ENCODE assay signal across 1 cellular context in the genomic region with DNA sequence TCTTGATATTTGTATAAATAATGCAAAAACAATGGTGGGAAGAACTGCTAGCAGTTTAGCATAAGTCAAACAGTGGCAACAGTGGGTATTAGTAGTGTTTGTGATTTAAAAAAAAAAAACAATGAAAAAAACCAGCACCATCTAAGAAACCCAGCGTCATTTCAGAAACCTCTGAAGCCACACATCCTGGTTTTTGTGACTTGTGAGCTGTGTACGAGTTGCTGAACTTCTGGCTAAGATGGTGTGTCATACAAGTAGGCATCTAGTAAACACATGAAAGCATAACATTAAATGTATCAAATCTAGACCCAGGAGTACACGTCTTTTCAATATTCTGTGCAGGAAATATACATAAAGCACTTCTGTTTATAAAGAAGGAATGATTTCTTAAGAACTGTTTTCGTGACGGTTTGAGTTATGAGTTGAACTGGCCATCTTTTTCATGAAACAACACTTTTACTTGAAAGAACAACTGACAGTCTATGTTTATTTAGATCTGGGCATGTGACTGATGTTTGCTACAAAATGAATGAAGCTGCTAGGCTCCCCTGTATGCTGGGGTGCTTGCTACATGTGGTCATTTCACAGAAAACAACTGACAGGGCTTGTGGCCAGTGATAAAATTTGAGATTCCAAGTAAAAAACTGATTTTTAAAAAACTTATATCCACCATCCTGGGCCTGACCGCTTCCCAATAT.
TF ChIP-seq lines count a peak whose summit lies in the region.

No MANE protein-coding gene starts in this region.

TF ChIP-seq in GM12878, 131 proteins besides CTCF, POLR2A, EP300 and RAD21:
- TF ChIP-seq, protein P1, sequence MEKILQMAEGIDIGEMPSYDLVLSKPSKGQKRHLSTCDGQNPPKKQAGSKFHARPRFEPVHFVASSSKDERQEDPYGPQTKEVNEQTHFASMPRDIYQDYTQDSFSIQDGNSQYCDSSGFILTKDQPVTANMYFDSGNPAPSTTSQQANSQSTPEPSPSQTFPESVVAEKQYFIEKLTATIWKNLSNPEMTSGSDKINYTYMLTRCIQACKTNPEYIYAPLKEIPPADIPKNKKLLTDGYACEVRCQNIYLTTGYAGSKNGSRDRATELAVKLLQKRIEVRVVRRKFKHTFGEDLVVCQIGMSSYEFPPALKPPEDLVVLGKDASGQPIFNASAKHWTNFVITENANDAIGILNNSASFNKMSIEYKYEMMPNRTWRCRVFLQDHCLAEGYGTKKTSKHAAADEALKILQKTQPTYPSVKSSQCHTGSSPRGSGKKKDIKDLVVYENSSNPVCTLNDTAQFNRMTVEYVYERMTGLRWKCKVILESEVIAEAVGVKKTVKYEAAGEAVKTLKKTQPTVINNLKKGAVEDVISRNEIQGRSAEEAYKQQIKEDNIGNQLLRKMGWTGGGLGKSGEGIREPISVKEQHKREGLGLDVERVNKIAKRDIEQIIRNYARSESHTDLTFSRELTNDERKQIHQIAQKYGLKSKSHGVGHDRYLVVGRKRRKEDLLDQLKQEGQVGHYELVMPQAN (conservative IDR thresholded peaks at IDR 0.05) = no peak
- TF ChIP-seq GABPA (IDR thresholded peaks at IDR 0.05; ENCODE audit: low read depth) (no peak), YBX1 (IDR thresholded peaks at IDR 0.05) (no peak), CREM (IDR thresholded peaks at IDR 0.05; ENCODE audit: low read depth) (no peak), ZNF384 (IDR thresholded peaks at IDR 0.05; ENCODE audit: borderline replicate concordance, low read depth, low read length) (0 out of 2 replicates have a peak, but pooled peaks have one; percentile 27), CHD2 (IDR thresholded peaks at IDR 0.05; ENCODE audit: borderline replicate concordance, low read depth, low read length) (no peak)
- TF ChIP-seq, protein P2, sequence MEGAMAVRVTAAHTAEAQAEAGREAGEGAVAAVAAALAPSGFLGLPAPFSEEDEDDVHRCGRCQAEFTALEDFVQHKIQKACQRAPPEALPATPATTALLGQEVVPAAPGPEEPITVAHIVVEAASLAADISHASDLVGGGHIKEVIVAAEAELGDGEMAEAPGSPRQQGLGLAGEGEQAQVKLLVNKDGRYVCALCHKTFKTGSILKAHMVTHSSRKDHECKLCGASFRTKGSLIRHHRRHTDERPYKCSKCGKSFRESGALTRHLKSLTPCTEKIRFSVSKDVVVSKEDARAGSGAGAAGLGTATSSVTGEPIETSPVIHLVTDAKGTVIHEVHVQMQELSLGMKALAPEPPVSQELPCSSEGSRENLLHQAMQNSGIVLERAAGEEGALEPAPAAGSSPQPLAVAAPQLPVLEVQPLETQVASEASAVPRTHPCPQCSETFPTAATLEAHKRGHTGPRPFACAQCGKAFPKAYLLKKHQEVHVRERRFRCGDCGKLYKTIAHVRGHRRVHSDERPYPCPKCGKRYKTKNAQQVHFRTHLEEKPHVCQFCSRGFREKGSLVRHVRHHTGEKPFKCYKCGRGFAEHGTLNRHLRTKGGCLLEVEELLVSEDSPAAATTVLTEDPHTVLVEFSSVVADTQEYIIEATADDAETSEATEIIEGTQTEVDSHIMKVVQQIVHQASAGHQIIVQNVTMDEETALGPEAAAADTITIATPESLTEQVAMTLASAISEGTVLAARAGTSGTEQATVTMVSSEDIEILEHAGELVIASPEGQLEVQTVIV (IDR thresholded peaks at IDR 0.05; ENCODE audit: borderline replicate concordance, partially characterized antibody) = no peak
